In the genomic region with DNA sequence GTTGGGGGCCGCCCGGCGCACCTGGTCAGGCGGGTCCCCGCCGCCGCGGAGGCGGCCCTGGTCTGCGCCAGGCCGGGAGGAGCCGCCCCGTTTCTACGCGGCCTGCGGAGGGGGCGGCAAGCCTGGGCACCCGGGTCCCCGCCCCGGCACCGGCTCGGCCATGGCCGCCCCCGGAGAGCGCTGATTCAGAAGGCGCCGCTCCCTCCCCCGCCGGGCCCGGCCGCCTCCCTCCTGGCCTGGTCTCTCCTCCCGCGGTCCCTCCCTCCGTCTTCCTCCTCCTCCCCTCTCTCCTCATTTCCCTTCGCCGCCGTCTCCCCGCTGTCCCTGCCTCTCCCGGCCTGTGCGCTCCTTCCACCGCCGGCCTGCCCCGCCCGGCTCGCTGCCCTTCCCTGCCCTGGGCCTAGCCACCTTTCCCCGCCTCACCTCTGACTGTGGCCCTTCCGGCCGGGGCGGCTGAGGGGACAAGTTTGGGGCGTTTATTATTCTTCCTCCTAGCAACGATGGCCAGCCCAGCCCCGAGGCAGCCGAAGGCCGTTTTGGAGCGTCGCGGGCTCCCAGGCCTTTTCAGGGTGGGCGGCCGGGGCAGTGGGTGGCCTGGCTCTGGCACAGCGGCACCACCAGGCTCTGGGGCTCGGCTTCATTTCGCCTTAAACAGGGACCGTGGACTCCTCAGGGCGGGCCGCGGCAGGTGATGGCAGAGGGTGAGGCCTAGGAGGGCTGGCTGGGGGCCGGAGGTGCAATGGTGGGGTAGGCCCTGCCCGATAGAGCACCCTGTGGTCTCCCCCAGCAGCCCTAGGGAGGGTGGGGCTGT, we compare ENCODE assay signal across 8 cellular contexts. TPM values are rescaled to one million over a fixed set of nuclear protein-coding genes. Genes with fewer than 3 reads are reported as not detected.
A peak's percentile ranks its signal among the peaks of the same experiment; 100 is the strongest.
DNase-seq lines count a peak whose midpoint lies in the region; ATAC-seq and TF ChIP-seq lines count a peak whose summit lies in the region.

No MANE protein-coding gene starts in this region.

- H4K20me1 ChIP-seq in OCI-LY1 (ENCODE audit: insufficient read depth, low read length), result no peaks in the 10 kb centered on the region

- no peak for TF ChIP-seq POLR2A in GM18505 (IDR thresholded peaks at IDR 0.05; ENCODE audit: borderline replicate concordance, extremely low read depth, insufficient read depth, insufficient read length)

- H3K4me3 ChIP-seq in OCI-LY1 (ENCODE audit: low read depth, low read length, poor library complexity, severe bottlenecking) (peak overlapping the region; percentile 42), adipocyte (ENCODE audit: low read length) (peak overlapping the region; percentile 88), right cardiac atrium (ENCODE audit: low read length) (peak overlapping the region; percentile 77), psoas muscle (peak overlapping the region; percentile 74)

- H3K4me2 ChIP-seq in OCI-LY1 (ENCODE audit: low read length), result peak overlapping the region; percentile 41

- H3K36me3 ChIP-seq in OCI-LY1 (ENCODE audit: insufficient read depth, low read length) (no peaks in the 10 kb centered on the region), adipocyte (ENCODE audit: control insufficient read depth, insufficient read depth, low read length, severe bottlenecking) (peaks cover 9% of the 10 kb centered on the region), psoas muscle (ENCODE audit: insufficient read depth in 1 of 2, low read depth in 1 of 2) (peaks cover 0 to 11% of the 10 kb centered on the region in 2 donors)

- H3K4me1 ChIP-seq in OCI-LY1 (ENCODE audit: insufficient read depth, low read length, severe bottlenecking) (peaks cover 4% of the 10 kb centered on the region), adipocyte (ENCODE audit: control insufficient read depth, insufficient read depth, low read length) (peaks cover 21% of the 10 kb centered on the region), right cardiac atrium (ENCODE audit: control insufficient read depth, insufficient read depth, low read length) (no peaks in the 10 kb centered on the region), psoas muscle (peaks cover 18% of the 10 kb centered on the region)

- DNase-seq in NCI-H2227 (lab: John Stamatoyannopoulos, UW; ENCODE audit: unreplicated experiment), result peak; percentile 59
- DNase-seq in NCI-H2227 treated with DMSO at 0.1 percent for 48 hours (lab: John Stamatoyannopoulos, UW), result no peak
- peak; percentile 82 for DNase-seq in adipocyte (ENCODE audit: low read depth)
- DNase-seq in right cardiac atrium, result peak; percentile 78 to 87 (median 87)
- DNase-seq in psoas muscle, result peak; percentile 73 to 83

- ATAC-seq in right cardiac atrium, result peak; percentile 81 to 83
- peak; percentile 66 to 84 (median 74) for ATAC-seq in psoas muscle
- no peak for ATAC-seq in GM18505 (IDR thresholded peaks at IDR 0.05; ENCODE audit: unreplicated experiment)
- ATAC-seq in GM18519 (IDR thresholded peaks at IDR 0.05; ENCODE audit: low FRiP score, unreplicated experiment), result no peak

- H3K9me2 ChIP-seq in OCI-LY1 (ENCODE audit: low read depth, low read length), result no peaks in the 10 kb centered on the region

- H3K27me3 ChIP-seq in OCI-LY1 (ENCODE audit: insufficient read depth, low read length) (peaks cover 34% of the 10 kb centered on the region), adipocyte (replicated peaks; ENCODE audit: control insufficient read depth, insufficient read depth, low read length) (no peaks in the 10 kb centered on the region), right cardiac atrium (ENCODE audit: control insufficient read depth, insufficient read depth) (no peaks in the 10 kb centered on the region), psoas muscle (ENCODE audit: insufficient read depth in 3 of 3, low read length in 2 of 3) (peaks cover 0 to 14% (median 11%) of the 10 kb centered on the region in 3 donors)

- no peaks in the 10 kb centered on the region for H3K79me2 ChIP-seq in OCI-LY1 (ENCODE audit: insufficient read depth, low read length)

- no peaks in the 10 kb centered on the region for H3F3A ChIP-seq in OCI-LY1 (ENCODE audit: insufficient read depth, low read length)

- TF ChIP-seq CTCF in OCI-LY1 (IDR thresholded peaks at IDR 0.05; ENCODE audit: low read length) (no peak), psoas muscle (IDR thresholded peaks at IDR 0.05) (no peak)

- H2AFZ ChIP-seq in OCI-LY1 (ENCODE audit: low read length), result no peak overlapping the region

- H3K9ac ChIP-seq in OCI-LY1 (ENCODE audit: low read length) (no peak overlapping the region), adipocyte (ENCODE audit: low read length) (peak overlapping the region; percentile 92)

- 11% methylated on average over 66 of the region's 68 CpGs for WGBS in right cardiac atrium
- WGBS in psoas muscle, 3 donors, result 11 to 23% (median 23%) methylated on average over 31 to 67 of the region's 68 CpGs

- intact Hi-C loops in right cardiac atrium (cut with DNase I), result no loop called here
- intact Hi-C loops in psoas muscle (cut with DNase I), result no loop called here

- no peaks in the 10 kb centered on the region for H3K9me3 ChIP-seq in OCI-LY1 (ENCODE audit: low read length)
- no peaks in the 10 kb centered on the region for H3K9me3 ChIP-seq in adipocyte (ENCODE audit: control insufficient read depth, low read length)
- no peaks in the 10 kb centered on the region for H3K9me3 ChIP-seq in right cardiac atrium (ENCODE audit: control insufficient read depth, low read length)
- no peaks in the 10 kb centered on the region for H3K9me3 ChIP-seq in psoas muscle

- H3K27ac ChIP-seq in OCI-LY1 (ENCODE audit: low read depth, low read length, poor library complexity, severe bottlenecking) (no peak overlapping the region), right cardiac atrium (ENCODE audit: low read length) (no peak overlapping the region), psoas muscle (peak overlapping the region; percentile 67)

RNA-seq across cellular contexts. Expression of gene CEP170B, which starts 0.8 kb away (rescaled TPM):
- total RNA-seq in right cardiac atrium, result 10 to 100 TPM; 10.4 to 19.1 (median 11.9) TPM
- polyA plus RNA-seq in right cardiac atrium, result 8.4 TPM
- total RNA-seq in psoas muscle, result 10 to 100 TPM in 1 of 4 donors, 1 to 10 TPM in 3; 6.3 to 15.7 (median 7.7) TPM
- polyA plus RNA-seq in psoas muscle, result 1 to 10 TPM; 2.0 to 5.8 (median 3.3) TPM

RNA-seq across cellular contexts. Expression of gene PLD4, which starts 58.8 kb away (rescaled TPM):
- under 1 TPM; 0.06 to 0.88 (median 0.20) TPM for total RNA-seq in right cardiac atrium
- polyA plus RNA-seq in right cardiac atrium, result 0.05 TPM
- under 1 TPM in 2 of 4 donors, not detected in 2; 0.04 to 0.25 TPM for total RNA-seq in psoas muscle
- polyA plus RNA-seq in psoas muscle, result not detected

Comparison
In these comparisons a context has a peak if more than half of its experiments do, and no peak if none do; other contexts are left out.
1. ATAC-seq: peak in right cardiac atrium (2 of 2) and psoas muscle (4 of 4); none in GM18505 (single experiment) and GM18519 (single experiment).
2. Peak in every context shown above with its lines, with median percentiles within 50 percentile points of each other: H3K4me3 ChIP-seq.